In genomic region chr1:167082511-167083027, GRCh38 we compare ENCODE assay signal across 16 cellular contexts. TPM values are rescaled to one million over a fixed set of nuclear protein-coding genes. Genes with fewer than 3 reads are reported as not detected.
A peak's percentile ranks its signal among the peaks of the same experiment; 100 is the strongest.
DNase-seq lines count a peak whose midpoint lies in the region; ATAC-seq and TF ChIP-seq lines count a peak whose summit lies in the region.
"Had no signal": no experiment of that assay in that cellular context is flagged by ENCODE, and none has a peak within 500 bp of the region (broad histone marks: within the 10 kb centered on the region; RNA-seq: fewer than 3 reads in every experiment).

No MANE protein-coding gene starts in this region.

- no peaks in the 10 kb centered on the region for H3K4me1 ChIP-seq in foreskin keratinocyte
- peaks cover 22 to 23% of the 10 kb centered on the region in 2 donors for H3K4me1 ChIP-seq in gastrocnemius medialis

- no peak overlapping the region for H3K4me3 ChIP-seq in gastrocnemius medialis

- ATAC-seq in foreskin keratinocyte (peak; percentile 28), gastrocnemius medialis (peak; percentile 60 to 79)

- H3K9me3 ChIP-seq in gastrocnemius medialis, result no peaks in the 10 kb centered on the region
- H3K9me3 ChIP-seq: SK-N-SH had no signal

- DNase-seq in DMS 273 (lab: John Stamatoyannopoulos, UW; ENCODE audit: unreplicated experiment) (peak; percentile 27), DMS 273 treated with DMSO at 0.1 percent for 48 hours (lab: John Stamatoyannopoulos, UW) (no peak), NOMO-1 (lab: John Stamatoyannopoulos, UW; ENCODE audit: unreplicated experiment in 2 of 2) (peak; percentile 76 to 83), foreskin keratinocyte (no peak), gastrocnemius medialis (no peak), midbrain (lab: John Stamatoyannopoulos, UW) (no peak), hippocampal formation (lab: John Stamatoyannopoulos, UW) (no peak)
- DNase-seq in stimulated activated CD4-positive, alpha-beta T cell treated with anti-CD3 and anti-CD28 coated beads, Interleukin-2, amount 100 ng/mL, for 24 hours, result no peak
- DNase-seq: 8988T; activated CD4-positive, alpha-beta memory T cell treated with anti-CD3 and anti-CD28 coated beads for 36 hours; activated naive CD8-positive, alpha-beta T cell treated with anti-CD3 and anti-CD28 coated beads, Interleukin-2, amount 10 ng/mL, durations not matched to agents 7 days and 5 days; effector CD4-positive, alpha-beta T cell; NCI-H446; stimulated activated CD8-positive, alpha-beta memory T cell treated with anti-CD3 and anti-CD28 coated beads, Interleukin-4, amount 100 ng/mL, for 48 hours had no signal

- H3K27me3 ChIP-seq in foreskin keratinocyte (peaks cover 35% of the 10 kb centered on the region), gastrocnemius medialis (no peaks in the 10 kb centered on the region)

- TF ChIP-seq CTCF in foreskin keratinocyte (conservative IDR thresholded peaks at IDR 0.05) (no peak), gastrocnemius medialis (IDR thresholded peaks at IDR 0.05 in 4 of 5, conservative IDR thresholded peaks at IDR 0.05 in 1 of 5) (no peak)

- in situ Hi-C loops in gastrocnemius medialis (cut with MboI; ENCODE audit: low sequenced_read_pairs in 4 of 4), result no loop called here

- intact Hi-C loops in gastrocnemius medialis (cut with DNase I; ENCODE audit: low total_unique reads), result loop anchor here (5.0 kb wide), 1 partner anchor 35 kb away; no protein-coding TSS in a partner anchor

- TF ChIP-seq POLR2A in gastrocnemius medialis (IDR thresholded peaks at IDR 0.05), result no peak

- no peak overlapping the region for H3K27ac ChIP-seq in foreskin keratinocyte
- no peak overlapping the region for H3K27ac ChIP-seq in gastrocnemius medialis

- no peaks in the 10 kb centered on the region for H3K36me3 ChIP-seq in gastrocnemius medialis

RNA-seq across cellular contexts. Expression of gene GPA33, which starts 7.6 kb away (rescaled TPM):
- total RNA-seq in foreskin keratinocyte, result not detected in 2 replicates
- not detected in 2 replicates for polyA plus RNA-seq in foreskin keratinocyte
- total RNA-seq in gastrocnemius medialis, result 1 to 10 TPM in 1 of 4 donors, not detected in 3; 1.9 TPM
- total RNA-seq: myocyte had no signal
- polyA plus RNA-seq: SK-N-SH had no signal

RNA-seq across cellular contexts. Expression of gene STYXL2, which starts 11.3 kb away (rescaled TPM):
- total RNA-seq in foreskin keratinocyte, result not detected in 2 replicates
- polyA plus RNA-seq in foreskin keratinocyte, result not detected in 2 replicates
- total RNA-seq in gastrocnemius medialis, result 100 to 1,000 TPM in 1 of 4 donors, 10 to 100 TPM in 3; 63.7 to 159 (median 89.1) TPM
- total RNA-seq: activated CD4-positive, alpha-beta memory T cell treated with anti-CD3 and anti-CD28 coated beads for 36 hours; activated naive CD8-positive, alpha-beta T cell treated with anti-CD3 and anti-CD28 coated beads, Interleukin-2, amount 10 ng/mL, durations not matched to agents 7 days and 5 days had no signal
- polyA plus RNA-seq: SK-N-SH had no signal

Comparison
In these comparisons a context has a peak if more than half of its experiments do, and no peak if none do; other contexts are left out.
1. DNase-seq: peak in DMS 273 (single experiment) and NOMO-1 (2 of 2); none in DMS 273 treated with DMSO at 0.1 percent for 48 hours (single experiment), foreskin keratinocyte (0 of 2), gastrocnemius medialis (0 of 2), midbrain (single experiment), stimulated activated CD4-positive, alpha-beta T cell treated with anti-CD3 and anti-CD28 coated beads, Interleukin-2, amount 100 ng/mL, for 24 hours (0 of 2) and hippocampal formation (0 of 2).
2. RNA of gene STYXL2, which starts 11.3 kb away (total RNA-seq): 63.7 to 159 TPM in gastrocnemius medialis; not detected in foreskin keratinocyte; every median in the first group is over 10 times any median in the second.